1 cellular context compared by ENCODE assay signal in the genomic region with DNA sequence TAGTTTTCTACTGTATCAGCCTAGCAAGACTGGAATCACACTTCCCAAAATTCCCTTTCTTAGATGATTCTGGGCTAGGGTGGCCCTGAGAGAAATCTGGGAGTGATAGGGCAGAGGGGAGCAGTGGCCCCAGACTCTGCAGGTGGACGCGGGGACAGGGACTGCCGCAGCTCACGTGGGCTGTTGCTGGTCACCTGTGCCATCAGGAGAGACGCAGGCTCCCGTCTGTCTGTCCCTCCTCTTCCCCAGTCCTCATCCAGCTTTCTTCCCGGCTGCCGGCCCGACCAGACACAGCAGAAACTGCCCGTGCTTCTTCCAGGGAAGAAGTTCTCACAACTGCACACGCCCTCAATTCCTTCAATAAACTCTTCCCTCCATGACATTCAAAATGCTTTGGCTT.
TF ChIP-seq lines count a peak whose summit lies in the region.

No MANE protein-coding gene starts in this region.

TF ChIP-seq in IMR-90, 13 proteins besides CTCF, POLR2A, EP300 and RAD21 (continued from another document):
- TF ChIP-seq, protein P1, sequence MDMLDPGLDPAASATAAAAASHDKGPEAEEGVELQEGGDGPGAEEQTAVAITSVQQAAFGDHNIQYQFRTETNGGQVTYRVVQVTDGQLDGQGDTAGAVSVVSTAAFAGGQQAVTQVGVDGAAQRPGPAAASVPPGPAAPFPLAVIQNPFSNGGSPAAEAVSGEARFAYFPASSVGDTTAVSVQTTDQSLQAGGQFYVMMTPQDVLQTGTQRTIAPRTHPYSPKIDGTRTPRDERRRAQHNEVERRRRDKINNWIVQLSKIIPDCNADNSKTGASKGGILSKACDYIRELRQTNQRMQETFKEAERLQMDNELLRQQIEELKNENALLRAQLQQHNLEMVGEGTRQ (IDR thresholded peaks at IDR 0.05; ENCODE audit: low read depth, low read length): no peak
